Comparison of ENCODE assay signal across 10 cellular contexts in the genomic region with DNA sequence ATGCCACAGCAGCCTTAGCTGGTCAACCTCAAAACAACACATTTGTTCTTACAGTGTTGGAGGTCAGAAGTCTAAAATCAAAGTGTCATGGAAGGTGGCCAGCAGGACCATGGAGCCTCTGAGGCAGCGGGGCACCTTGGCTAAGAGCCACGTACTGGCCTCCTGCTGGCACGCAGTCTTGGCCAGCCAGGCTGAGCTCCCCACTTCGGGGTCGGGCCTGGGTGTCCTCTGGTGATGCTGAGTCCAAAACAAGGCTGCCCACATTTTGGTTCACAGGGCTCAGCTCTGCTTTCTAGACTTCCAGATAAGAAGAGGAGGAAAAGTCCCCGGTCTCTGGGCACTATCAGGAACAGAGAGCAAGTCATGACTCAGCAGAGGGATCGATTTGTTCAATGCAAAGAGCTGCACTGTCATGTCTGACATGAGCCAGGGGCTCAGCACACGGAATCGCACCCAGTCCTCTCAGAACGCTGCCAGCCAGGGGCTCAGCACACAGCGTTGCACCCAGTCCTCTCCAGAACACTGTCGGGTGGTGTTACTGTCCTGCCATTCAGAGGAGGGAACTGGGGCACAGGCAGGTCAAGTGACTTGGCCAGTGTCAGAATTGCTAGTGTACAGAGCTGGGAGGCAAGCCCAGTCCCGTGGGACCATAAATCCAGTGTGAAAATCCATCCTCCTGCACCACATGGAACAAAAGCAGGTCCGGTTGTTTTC. TPM values are rescaled to one million over a fixed set of nuclear protein-coding genes. Genes with fewer than 3 reads are reported as not detected.
DNase-seq lines count a peak whose midpoint lies in the region; ATAC-seq and TF ChIP-seq lines count a peak whose summit lies in the region.
"Had no signal": no experiment of that assay in that cellular context is flagged by ENCODE, and none has a peak within 500 bp of the region (broad histone marks: within the 10 kb centered on the region; RNA-seq: fewer than 3 reads in every experiment).

No MANE protein-coding gene starts in this region.

- no peaks in the 10 kb centered on the region for H3K27me3 Mint-ChIP-seq in activated T-cell treated with anti-CD3 and anti-CD28 coated beads, Interleukin-2, amount 50 U/mL, for 4 hours (ENCODE audit: low read depth)
- H3K27me3 Mint-ChIP-seq in activated T-cell treated with anti-CD3 and anti-CD28 coated beads, Interleukin-2, amount 50 U/mL, for 72 hours (ENCODE audit: low read depth), result no peaks in the 10 kb centered on the region

- TF ChIP-seq POLR2A in testis (IDR thresholded peaks at IDR 0.05), result no peak

- TF ChIP-seq CTCF in choroid plexus epithelial cell (conservative IDR thresholded peaks at IDR 0.05; ENCODE audit: low read depth, low read length), result no peak
- no peak for TF ChIP-seq CTCF in lung (IDR thresholded peaks at IDR 0.05; ENCODE audit: control extremely low read depth, extremely low read depth)
- no peak for TF ChIP-seq CTCF in testis (IDR thresholded peaks at IDR 0.05)

- H3K27ac ChIP-seq in lung (ENCODE audit: low read depth in 1 of 2, low read length in 1 of 2), result peak overlapping the region; percentile 12 to 37
- peak overlapping the region in 1 of 2 donors; percentile 50 for H3K27ac ChIP-seq in testis
- H3K27ac ChIP-seq: WERI-Rb-1 had no signal

- H3K27ac Mint-ChIP-seq in activated T-cell treated with anti-CD3 and anti-CD28 coated beads, Interleukin-2, amount 50 U/mL, for 72 hours, result no peak overlapping the region

- no peak for DNase-seq in activated T-cell treated with anti-CD3 and anti-CD28 coated beads, Interleukin-2, amount 50 U/mL, for 4 hours
- no peak for DNase-seq in activated T-cell treated with anti-CD3 and anti-CD28 coated beads, Interleukin-2, amount 50 U/mL, for 72 hours
- DNase-seq in choroid plexus epithelial cell (ENCODE audit: low read depth), result peak; percentile 18
- DNase-seq in lung (ENCODE audit: low spot score), result no peak
- DNase-seq in testis, result peak; percentile 63
- DNase-seq: NCI-H1092 treated with DMSO at 0.1 percent for 48 hours, WERI-Rb-1 had no signal

- H3K9me3 ChIP-seq in lung (ENCODE audit: control insufficient read depth in 2 of 2, insufficient read depth in 1 of 2, low read length in 1 of 2) (no peaks in the 10 kb centered on the region), testis (no peaks in the 10 kb centered on the region)

- H3K36me3 ChIP-seq in lung (ENCODE audit: control insufficient read depth in 2 of 2, insufficient read depth in 2 of 2, low read length in 2 of 2), result no peaks in the 10 kb centered on the region
- no peaks in the 10 kb centered on the region for H3K36me3 ChIP-seq in testis (ENCODE audit: low read depth, missing control alignments)
- H3K36me3 ChIP-seq: WERI-Rb-1 had no signal

- H3K4me3 ChIP-seq in choroid plexus epithelial cell (ENCODE audit: low read depth, low read length) (no peak overlapping the region), lung (no peak overlapping the region), testis (no peak overlapping the region)

- peaks cover 53% of the 10 kb centered on the region for H3K4me1 Mint-ChIP-seq in activated T-cell treated with anti-CD3 and anti-CD28 coated beads, Interleukin-2, amount 50 U/mL, for 4 hours (ENCODE audit: low read depth)
- peaks cover 48% of the 10 kb centered on the region for H3K4me1 Mint-ChIP-seq in activated T-cell treated with anti-CD3 and anti-CD28 coated beads, Interleukin-2, amount 50 U/mL, for 72 hours (ENCODE audit: low read depth)

- H3K9me3 Mint-ChIP-seq in activated T-cell treated with anti-CD3 and anti-CD28 coated beads, Interleukin-2, amount 50 U/mL, for 4 hours, result no peaks in the 10 kb centered on the region
- no peaks in the 10 kb centered on the region for H3K9me3 Mint-ChIP-seq in activated T-cell treated with anti-CD3 and anti-CD28 coated beads, Interleukin-2, amount 50 U/mL, for 72 hours

- WGBS in lung, 2 donors, result 64 to 72% methylated on average over 14 of the region's 14 CpGs
- WGBS in testis, 2 donors, result 48 to 50% methylated on average over 9 to 14 of the region's 14 CpGs

- no peak for ATAC-seq in activated T-cell treated with anti-CD3 and anti-CD28 coated beads, Interleukin-2, amount 50 U/mL, for 4 hours
- ATAC-seq in activated T-cell treated with anti-CD3 and anti-CD28 coated beads, Interleukin-2, amount 50 U/mL, for 72 hours (replicated peaks in 1 of 2), result no peak
- ATAC-seq in lung (ENCODE audit: insufficient read depth, low FRiP score) (no peak), SK-N-SH treated with all-trans-retinoic acid at 6 μM for 48 hours (no peak), HG03439 (IDR thresholded peaks at IDR 0.05; ENCODE audit: unreplicated experiment) (no peak), GM18873 (IDR thresholded peaks at IDR 0.05; ENCODE audit: low FRiP score, unreplicated experiment) (no peak)

- H3K4me1 ChIP-seq in lung (ENCODE audit: control insufficient read depth in 2 of 2, insufficient read depth in 2 of 2, low read length in 2 of 2), result peaks cover 0 to 25% of the 10 kb centered on the region in 2 donors
- peaks cover 19% of the 10 kb centered on the region for H3K4me1 ChIP-seq in testis

- peaks cover 9% of the 10 kb centered on the region for H3K36me3 Mint-ChIP-seq in activated T-cell treated with anti-CD3 and anti-CD28 coated beads, Interleukin-2, amount 50 U/mL, for 4 hours (ENCODE audit: insufficient read depth)
- peaks cover 3 to 4% of the 10 kb centered on the region in 2 donors for H3K36me3 Mint-ChIP-seq in activated T-cell treated with anti-CD3 and anti-CD28 coated beads, Interleukin-2, amount 50 U/mL, for 72 hours (ENCODE audit: insufficient read depth in 2 of 2)

- H3K4me3 Mint-ChIP-seq in activated T-cell treated with anti-CD3 and anti-CD28 coated beads, Interleukin-2, amount 50 U/mL, for 4 hours, result peak overlapping the region; percentile 83
- no peak overlapping the region for H3K4me3 Mint-ChIP-seq in activated T-cell treated with anti-CD3 and anti-CD28 coated beads, Interleukin-2, amount 50 U/mL, for 72 hours

- intact Hi-C loops in testis (cut with DNase I; ENCODE audit: low total_unique reads), result no loop called here

- H3K27me3 ChIP-seq in lung (ENCODE audit: control insufficient read depth, insufficient read depth) (no peaks in the 10 kb centered on the region), testis (no peaks in the 10 kb centered on the region)

TF ChIP-seq in SK-N-SH treated with all-trans-retinoic acid at 6 μM for 48 hours, 23 proteins besides CTCF, POLR2A, EP300 and RAD21:
- TF ChIP-seq BACH2 (CRISPR knock-in tag; IDR thresholded peaks at IDR 0.05; ENCODE audit: borderline replicate concordance) (no peak), OSR1 (CRISPR knock-in tag; IDR thresholded peaks at IDR 0.05) (no peak), ZNF565 (CRISPR knock-in tag; conservative IDR thresholded peaks at IDR 0.05; ENCODE audit: low read depth) (no peak)

RNA-seq across cellular contexts. Expression of a gene that starts 2.5 kb away (rescaled TPM):
- total RNA-seq in activated T-cell treated with anti-CD3 and anti-CD28 coated beads, Interleukin-2, amount 50 U/mL, for 4 hours, result 10 to 100 TPM; 13.4 to 21.8 (median 16.4) TPM
- 10 to 100 TPM; 44.8 to 46.3 TPM for total RNA-seq in activated T-cell treated with anti-CD3 and anti-CD28 coated beads, Interleukin-2, amount 50 U/mL, for 72 hours
- total RNA-seq in lung (100 to 1,000 TPM in 1 of 2 donors, 10 to 100 TPM in 1; 19.8 to 148 TPM), testis (1 to 10 TPM; 7.2 to 7.4 TPM)
- polyA plus RNA-seq in lung (100 to 1,000 TPM in 1 of 2 donors, 10 to 100 TPM in 1; 82.8 to 228 TPM), testis (ENCODE audit: insufficient read depth, low read depth, low replicate concordance) (27.5 TPM)

Comparison
In these comparisons a context has a peak if more than half of its experiments do, and no peak if none do; other contexts are left out.
1. DNase-seq: peak in choroid plexus epithelial cell (single experiment) and testis (single experiment); none in activated T-cell treated with anti-CD3 and anti-CD28 coated beads, Interleukin-2, amount 50 U/mL, for 4 hours (single experiment), activated T-cell treated with anti-CD3 and anti-CD28 coated beads, Interleukin-2, amount 50 U/mL, for 72 hours (0 of 2) and lung (single experiment).